ENCODE assay signal across 21 cellular contexts in genomic region chr10:12337407-12337806, GRCh38. TPM values are rescaled to one million over a fixed set of nuclear protein-coding genes. Genes with fewer than 3 reads are reported as not detected.
DNase-seq lines count a peak whose midpoint lies in the region; ATAC-seq and TF ChIP-seq lines count a peak whose summit lies in the region.
"Had no signal": no experiment of that assay in that cellular context is flagged by ENCODE, and none has a peak within 500 bp of the region (broad histone marks: within the 10 kb centered on the region; RNA-seq: fewer than 3 reads in every experiment).

No MANE protein-coding gene starts in this region.

- H3K27me3 ChIP-seq in GM23338 (ENCODE audit: insufficient read depth) (no peaks in the 10 kb centered on the region), thoracic aorta (replicated peaks; ENCODE audit: insufficient read depth) (no peaks in the 10 kb centered on the region)
- H3K27me3 ChIP-seq: left lung had no signal

- no peak overlapping the region for H3K4me2 ChIP-seq in GM23338

- no peaks in the 10 kb centered on the region for H3K9me2 ChIP-seq in GM23338 (ENCODE audit: insufficient read depth)

- H3K36me3 ChIP-seq in GM23338 (ENCODE audit: insufficient read depth): no peaks in the 10 kb centered on the region
- H3K36me3 ChIP-seq in thoracic aorta: no peaks in the 10 kb centered on the region
- H3K36me3 ChIP-seq: left lung had no signal

- no peaks in the 10 kb centered on the region for H3K36me3 Mint-ChIP-seq in GM23338 (ENCODE audit: low read depth)
- H3K36me3 Mint-ChIP-seq: activated naive CD8-positive, alpha-beta T cell treated with anti-CD3 and anti-CD28 coated beads, Interleukin-2, amount 10 ng/mL, durations not matched to agents 7 days and 5 days; WTC11 had no signal

- no peaks in the 10 kb centered on the region for H3F3A ChIP-seq in GM23338 (replicated peaks; ENCODE audit: low read depth)

- H3K4me1 Mint-ChIP-seq in GM23338: peaks cover 4% of the 10 kb centered on the region
- H3K4me1 Mint-ChIP-seq: WTC11 had no signal

- no peaks in the 10 kb centered on the region for H4K20me1 ChIP-seq in GM23338 (replicated peaks; ENCODE audit: insufficient read depth)

- H3K27me3 Mint-ChIP-seq in GM23338 (ENCODE audit: insufficient read depth, low read depth, poor library complexity): peaks cover 1% of the 10 kb centered on the region

- no peaks in the 10 kb centered on the region for H3K9me3 Mint-ChIP-seq in GM23338
- H3K9me3 Mint-ChIP-seq: activated naive CD8-positive, alpha-beta T cell treated with anti-CD3 and anti-CD28 coated beads, Interleukin-2, amount 10 ng/mL, durations not matched to agents 7 days and 5 days; T-helper 1 cell treated with Interleukin-12 subunit alpha and Interleukin-12 subunit beta and Interleukin-4 antibody, amounts not matched to agents 30 μg/mL and 1 μg/mL, for 36 hours; WTC11 had no signal

- no peak overlapping the region for H2AFZ ChIP-seq in GM23338
- H2AFZ ChIP-seq: parathyroid adenoma had no signal

- H3K27ac ChIP-seq in GM23338 (ENCODE audit: low read depth) (no peak overlapping the region), thoracic aorta (peak overlapping the region; percentile 63 to 75)
- H3K27ac ChIP-seq: left lung, parathyroid adenoma had no signal

- no peak overlapping the region for H3K27ac Mint-ChIP-seq in GM23338
- H3K27ac Mint-ChIP-seq: activated CD8-positive, alpha-beta T cell treated with anti-CD3 and anti-CD28 coated beads, Interleukin-2, amount 10 ng/mL, durations not matched to agents 7 days and 5 days; activated naive CD8-positive, alpha-beta T cell treated with anti-CD3 and anti-CD28 coated beads, Interleukin-2, amount 10 ng/mL, durations not matched to agents 7 days and 5 days; T-helper 1 cell treated with Interleukin-12 subunit alpha and Interleukin-12 subunit beta and Interleukin-4 antibody, amounts not matched to agents 30 μg/mL and 1 μg/mL, for 36 hours; WTC11 had no signal

- no peaks in the 10 kb centered on the region for H3K4me1 ChIP-seq in GM23338 (ENCODE audit: insufficient read depth)
- H3K4me1 ChIP-seq in thoracic aorta (ENCODE audit: control insufficient read depth in 1 of 2, low read depth in 2 of 2): peaks cover 0 to 22% of the 10 kb centered on the region in 2 donors
- H3K4me1 ChIP-seq: parathyroid adenoma had no signal

- H3K4me3 ChIP-seq in GM23338: no peak overlapping the region
- no peak overlapping the region for H3K4me3 ChIP-seq in thoracic aorta
- H3K4me3 ChIP-seq: left lung had no signal

- ATAC-seq in GM23338 (no peak), thoracic aorta (ENCODE audit: insufficient number of reproducible peaks, low FRiP score, low read depth) (peak; percentile 41), HG02885 (IDR thresholded peaks at IDR 0.05; ENCODE audit: poor library complexity, unreplicated experiment) (no peak)
- ATAC-seq: activated CD8-positive, alpha-beta T cell treated with anti-CD3 and anti-CD28 coated beads, Interleukin-2, amount 10 ng/mL, durations not matched to agents 7 days and 5 days; left lung; WTC11 had no signal

- H3K9me3 ChIP-seq in thoracic aorta: no peaks in the 10 kb centered on the region
- H3K9me3 ChIP-seq: left lung had no signal

- DNase-seq in GM23338 (ENCODE audit: low spot score) (no peak), astrocyte of the hippocampus (ENCODE audit: low read depth, low spot score) (peak; percentile 74), iris pigment epithelial cell (ENCODE audit: low read depth) (peak; percentile 15), thoracic aorta (ENCODE audit: low spot score) (no peak), SIG-M5 (lab: John Stamatoyannopoulos, UW) (no peak)
- DNase-seq in activated naive CD4-positive, alpha-beta T cell treated with anti-CD3 and anti-CD28 coated beads, Interleukin-2, amount 50 U/mL, for 16 hours: no peak
- DNase-seq: activated CD8-positive, alpha-beta T cell treated with anti-CD3 and anti-CD28 coated beads, Interleukin-2, amount 10 ng/mL, durations not matched to agents 7 days and 5 days; activated naive CD8-positive, alpha-beta T cell treated with anti-CD3 and anti-CD28 coated beads, Interleukin-2, amount 10 ng/mL, durations not matched to agents 7 days and 5 days; DMS53; HCEC 1CT; left lung; NCI-H187 treated with DMSO at 0.1 percent for 48 hours; NCI-H446 treated with DMSO at 0.1 percent for 48 hours; SHP77 treated with DMSO at 0.1 percent for 48 hours; small intestine; stimulated activated CD4-positive, alpha-beta T cell treated with anti-CD3 and anti-CD28 coated beads, Interleukin-4, amount 100 ng/mL, for 4 hours; stimulated activated CD8-positive, alpha-beta memory T cell treated with anti-CD3 and anti-CD28 coated beads, Interleukin-4, amount 100 ng/mL, for 48 hours had no signal

- no peak for TF ChIP-seq CTCF in GM23338 (conservative IDR thresholded peaks at IDR 0.05; ENCODE audit: low read depth in 2 of 2)
- TF ChIP-seq CTCF in thoracic aorta (IDR thresholded peaks at IDR 0.05): no peak

- H3K79me2 ChIP-seq in GM23338 (replicated peaks; ENCODE audit: insufficient read depth): no peaks in the 10 kb centered on the region
- H3K79me2 ChIP-seq: parathyroid adenoma had no signal

- H3K4me3 Mint-ChIP-seq in GM23338: no peak overlapping the region
- H3K4me3 Mint-ChIP-seq: activated CD8-positive, alpha-beta T cell treated with anti-CD3 and anti-CD28 coated beads, Interleukin-2, amount 10 ng/mL, durations not matched to agents 7 days and 5 days; activated naive CD8-positive, alpha-beta T cell treated with anti-CD3 and anti-CD28 coated beads, Interleukin-2, amount 10 ng/mL, durations not matched to agents 7 days and 5 days; T-helper 1 cell treated with Interleukin-12 subunit alpha and Interleukin-12 subunit beta and Interleukin-4 antibody, amounts not matched to agents 30 μg/mL and 1 μg/mL, for 36 hours; WTC11 had no signal

TF ChIP-seq in GM23338, 12 proteins besides CTCF, POLR2A, EP300 and RAD21:
- TF ChIP-seq ZNF331 (CRISPR knock-in tag; IDR thresholded peaks at IDR 0.05; ENCODE audit: low read depth) (no peak), CREB1 (CRISPR knock-in tag; IDR thresholded peaks at IDR 0.05; ENCODE audit: low read depth) (peak; percentile 27; the same call in 1 of the 2 replicates)

RNA-seq across cellular contexts. Expression of gene CAMK1D, which starts 11.9 kb away (rescaled TPM):
- 3.3 and 7.2 TPM in 2 replicates for total RNA-seq in GM23338 (2014; rRNA removed; shearing (Covaris generic))
- 4.6 TPM in 2 replicates for polyA plus RNA-seq in GM23338 (2016; fragmentation: Nextera tagmentation; extraction: Ambion mirVana)
- total RNA-seq in thoracic aorta: 10 to 100 TPM in 1 of 2 donors, 1 to 10 TPM in 1; 8.7 to 11.2 TPM

Comparison
In these comparisons a context has a peak if more than half of its experiments do, and no peak if none do; other contexts are left out.
1. DNase-seq: peak in astrocyte of the hippocampus (single experiment) and iris pigment epithelial cell (single experiment); none in GM23338 (single experiment), thoracic aorta (single experiment), SIG-M5 (single experiment) and activated naive CD4-positive, alpha-beta T cell treated with anti-CD3 and anti-CD28 coated beads, Interleukin-2, amount 50 U/mL, for 16 hours (single experiment).